ENCODE assay signal across 1 cellular context in genomic region chr12:57522887-57523705, GRCh38.
TF ChIP-seq lines count a peak whose summit lies in the region.

No MANE protein-coding gene starts in this region.

TF ChIP-seq in HEK293, 187 proteins besides CTCF, POLR2A, EP300 and RAD21 (continued from another document and continues in another):
- peak; percentile 38; the same call in 1 of the 2 replicates for TF ChIP-seq ZIC2 (tag by site-specific recombination; IDR thresholded peaks at IDR 0.05)
- TF ChIP-seq ZNF132 (tag by site-specific recombination; IDR thresholded peaks at IDR 0.05; ENCODE audit: borderline replicate concordance), result no peak
- TF ChIP-seq ZNF416 (tag by site-specific recombination; IDR thresholded peaks at IDR 0.05), result no peak
- no peak for TF ChIP-seq ZNF473 (tag by site-specific recombination; IDR thresholded peaks at IDR 0.05)
- no peak for TF ChIP-seq ZNF792 (tag by site-specific recombination; IDR thresholded peaks at IDR 0.05)
- no peak for TF ChIP-seq ZFP37 (tag by site-specific recombination; IDR thresholded peaks at IDR 0.05)
- no peak for TF ChIP-seq ZNF521 (tag by site-specific recombination; IDR thresholded peaks at IDR 0.05)
- TF ChIP-seq ZNF610 (tag by site-specific recombination; IDR thresholded peaks at IDR 0.05; ENCODE audit: borderline replicate concordance), result no peak
- no peak for TF ChIP-seq ZBTB11 (tag by site-specific recombination; conservative IDR thresholded peaks at IDR 0.05; ENCODE audit: low read depth)
- TF ChIP-seq HIC1 (tag by site-specific recombination; IDR thresholded peaks at IDR 0.05), result 0 out of 2 replicates have a peak, but pooled peaks have one; percentile 21
- TF ChIP-seq ZNF558 (tag by site-specific recombination; IDR thresholded peaks at IDR 0.05), result no peak
- no peak for TF ChIP-seq ZNF677 (tag by site-specific recombination; IDR thresholded peaks at IDR 0.05)
- no peak for TF ChIP-seq ZNF624 (tag by site-specific recombination; IDR thresholded peaks at IDR 0.05)
- no peak for TF ChIP-seq ZNF837 (tag by site-specific recombination; IDR thresholded peaks at IDR 0.05)
- TF ChIP-seq HOXD13 (CRISPR knock-in tag; IDR thresholded peaks at IDR 0.05; ENCODE audit: borderline replicate concordance), result no peak
- no peak for TF ChIP-seq ZSCAN23 (tag by site-specific recombination; IDR thresholded peaks at IDR 0.05)
- no peak for TF ChIP-seq ZNF133 (tag by site-specific recombination; IDR thresholded peaks at IDR 0.05)
- peak; percentile 86 for TF ChIP-seq EGR2 (tag by site-specific recombination; IDR thresholded peaks at IDR 0.05; ENCODE audit: low read depth)
- no peak for TF ChIP-seq ZNF704 (tag by site-specific recombination; IDR thresholded peaks at IDR 0.05)
- TF ChIP-seq ZNF600 (tag by site-specific recombination; IDR thresholded peaks at IDR 0.05), result 0 out of 2 replicates have a peak, but pooled peaks have one; percentile 32
- no peak for TF ChIP-seq ZBTB21 (tag by site-specific recombination; IDR thresholded peaks at IDR 0.05)
- TF ChIP-seq ZNF701 (tag by site-specific recombination; IDR thresholded peaks at IDR 0.05), result no peak
- TF ChIP-seq ZNF76 (tag by site-specific recombination; IDR thresholded peaks at IDR 0.05; ENCODE audit: borderline replicate concordance, low read depth), result peak; percentile 84
- no peak for TF ChIP-seq ZNF513 (tag by site-specific recombination; IDR thresholded peaks at IDR 0.05)
- no peak for TF ChIP-seq ZNF529 (tag by site-specific recombination; IDR thresholded peaks at IDR 0.05; ENCODE audit: insufficient replicate concordance)
- TF ChIP-seq ZNF266 (tag by site-specific recombination; IDR thresholded peaks at IDR 0.05; ENCODE audit: low read depth), result no peak
- no peak for TF ChIP-seq SP7 (tag by site-specific recombination; IDR thresholded peaks at IDR 0.05)
- TF ChIP-seq ZNF19 (tag by site-specific recombination; IDR thresholded peaks at IDR 0.05; ENCODE audit: low read depth), result no peak
- no peak for TF ChIP-seq AEBP2 (tag by site-specific recombination; IDR thresholded peaks at IDR 0.05; ENCODE audit: borderline replicate concordance)
- TF ChIP-seq BCL11A (tag by site-specific recombination; IDR thresholded peaks at IDR 0.05; ENCODE audit: low read depth), result no peak
- TF ChIP-seq ZNF155 (tag by site-specific recombination; IDR thresholded peaks at IDR 0.05), result no peak
- TF ChIP-seq ZBTB17 (tag by site-specific recombination; IDR thresholded peaks at IDR 0.05), result no peak
- no peak for TF ChIP-seq ZNF112 (tag by site-specific recombination; IDR thresholded peaks at IDR 0.05)
- no peak for TF ChIP-seq GLI2 (tag by site-specific recombination; IDR thresholded peaks at IDR 0.05; ENCODE audit: borderline replicate concordance, low read depth)
- TF ChIP-seq ZBTB48 (tag by site-specific recombination; IDR thresholded peaks at IDR 0.05), result no peak
- TF ChIP-seq ZNF561 (tag by site-specific recombination; IDR thresholded peaks at IDR 0.05; ENCODE audit: borderline replicate concordance), result no peak
- TF ChIP-seq PRDM4 (tag by site-specific recombination; IDR thresholded peaks at IDR 0.05), result no peak
- TF ChIP-seq ZSCAN4 (tag by site-specific recombination; IDR thresholded peaks at IDR 0.05), result no peak
- no peak for TF ChIP-seq HOXC10 (CRISPR knock-in tag; IDR thresholded peaks at IDR 0.05)
- no peak for TF ChIP-seq ZNF292 (tag by site-specific recombination; IDR thresholded peaks at IDR 0.05; ENCODE audit: borderline replicate concordance, low read depth)
- no peak for TF ChIP-seq ZFP41 (tag by site-specific recombination; IDR thresholded peaks at IDR 0.05; ENCODE audit: borderline replicate concordance)
- no peak for TF ChIP-seq HOXA7 (CRISPR knock-in tag; IDR thresholded peaks at IDR 0.05; ENCODE audit: borderline replicate concordance)
- no peak for TF ChIP-seq ZNF488 (tag by site-specific recombination; IDR thresholded peaks at IDR 0.05)
- no peak for TF ChIP-seq ZNF549 (tag by site-specific recombination; IDR thresholded peaks at IDR 0.05)
- TF ChIP-seq ZBTB10 (tag by site-specific recombination; IDR thresholded peaks at IDR 0.05), result no peak
- no peak for TF ChIP-seq ZNF629 (tag by site-specific recombination; IDR thresholded peaks at IDR 0.05)
- no peak for TF ChIP-seq ZNF354C (tag by site-specific recombination; IDR thresholded peaks at IDR 0.05; ENCODE audit: borderline replicate concordance, low read depth)
- TF ChIP-seq ZNF639 (tag by site-specific recombination; IDR thresholded peaks at IDR 0.05), result no peak
- TF ChIP-seq ZBTB1 (tag by site-specific recombination; IDR thresholded peaks at IDR 0.05), result no peak
